ENCODE assay signal across 7 cellular contexts in genomic region chr19:35714601-35715354, GRCh38. TPM values are rescaled to one million over a fixed set of nuclear protein-coding genes. Genes with fewer than 3 reads are reported as not detected.
DNase-seq lines count a peak whose midpoint lies in the region; ATAC-seq and TF ChIP-seq lines count a peak whose summit lies in the region.
"Had no signal": no experiment of that assay in that cellular context is flagged by ENCODE, and none has a peak within 500 bp of the region (broad histone marks: within the 10 kb centered on the region; RNA-seq: fewer than 3 reads in every experiment).

No MANE protein-coding gene starts in this region.

- H3K27me3 Mint-ChIP-seq in central memory CD8-positive, alpha-beta T cell = no peaks in the 10 kb centered on the region

- WGBS in HUES64 = 62% methylated on average over 14 of the region's 14 CpGs
- WGBS in esophagus muscularis mucosa = 73% methylated on average over 8 of the region's 14 CpGs

- peak overlapping the region; percentile 97 for H3K4me3 Mint-ChIP-seq in central memory CD8-positive, alpha-beta T cell

- H3K4me1 ChIP-seq in HUES64 (ENCODE audit: insufficient read depth, low read length) = peaks cover 26% of the 10 kb centered on the region
- peaks cover 21 to 30% (median 28%) of the 10 kb centered on the region in 4 donors for H3K4me1 ChIP-seq in esophagus muscularis mucosa

- H3K27me3 ChIP-seq in HUES64 (ENCODE audit: insufficient read depth, low read length) (peaks cover 4% of the 10 kb centered on the region; the same call in 1 of the 2 replicates), esophagus muscularis mucosa (no peaks in the 10 kb centered on the region)

- no peaks in the 10 kb centered on the region for H3K9me3 Mint-ChIP-seq in central memory CD8-positive, alpha-beta T cell

- H3K4me3 ChIP-seq in HUES64 (ENCODE audit: low read length) (peak overlapping the region; percentile 78; the same call in 1 of the 2 replicates), esophagus muscularis mucosa (no peak overlapping the region)

- peaks cover 20% of the 10 kb centered on the region for H3K36me3 Mint-ChIP-seq in central memory CD8-positive, alpha-beta T cell (ENCODE audit: insufficient read depth)

- H3K4me1 Mint-ChIP-seq in central memory CD8-positive, alpha-beta T cell = peaks cover 73% of the 10 kb centered on the region

- TF ChIP-seq POLR2A in esophagus muscularis mucosa (IDR thresholded peaks at IDR 0.05; ENCODE audit: low read depth) = no peak

- in situ Hi-C loops in G401 (cut with HindIII; ENCODE audit: low sequenced_read_pairs) = no loop called here

- H3K36me3 ChIP-seq in HUES64 (ENCODE audit: insufficient read depth, low read length) (no peaks in the 10 kb centered on the region), esophagus muscularis mucosa (peaks cover 1 to 4% (median 3%) of the 10 kb centered on the region in 4 donors)

- H3K27ac ChIP-seq in HUES64 (ENCODE audit: low read depth, low read length) = no peak overlapping the region
- no peak overlapping the region for H3K27ac ChIP-seq in esophagus muscularis mucosa (replicated peaks in 1 of 4)
- H3K27ac ChIP-seq: neutrophil had no signal

- TF ChIP-seq CTCF in esophagus muscularis mucosa (IDR thresholded peaks at IDR 0.05) = no peak

- intact Hi-C loops in esophagus muscularis mucosa (cut with DNase I) = loop anchor here (5.0 kb wide), 1 partner anchor 167 kb away; the partner anchor contains the start of gene TMEM147

- no peak for TF ChIP-seq EP300 in esophagus muscularis mucosa (IDR thresholded peaks at IDR 0.05)

- no peak for ATAC-seq in central memory CD8-positive, alpha-beta T cell (replicated peaks; ENCODE audit: extremely low read depth, poor library complexity, severe bottlenecking)
- no peak for ATAC-seq in HG02642 (IDR thresholded peaks at IDR 0.05; ENCODE audit: poor library complexity, unreplicated experiment)

- DNase-seq in G401 (ENCODE audit: low spot score) (peak; percentile 36), esophagus muscularis mucosa (ENCODE audit: extremely low spot score) (no peak), NCI-H774 (lab: John Stamatoyannopoulos, UW) (no peak)
- no peak for DNase-seq in central memory CD8-positive, alpha-beta T cell (ENCODE audit: low spot score in 2 of 2)

- H3K27ac Mint-ChIP-seq in central memory CD8-positive, alpha-beta T cell (ENCODE audit: low read depth) = peak overlapping the region; percentile 87

- no peaks in the 10 kb centered on the region for H3K9me3 ChIP-seq in HUES64 (ENCODE audit: insufficient read depth, low read depth, low read length)
- no peaks in the 10 kb centered on the region for H3K9me3 ChIP-seq in esophagus muscularis mucosa
- H3K9me3 ChIP-seq: neutrophil had no signal

- peak overlapping the region; percentile 27; the same call in 1 of the 2 replicates for H3K9ac ChIP-seq in HUES64 (ENCODE audit: low read depth, low read length)

RNA-seq across cellular contexts. Expression of gene KMT2B, which starts 3.0 kb away (rescaled TPM):
- 2.5 and 4.6 TPM in 2 replicates for total RNA-seq in G401 (2014; rRNA removed; shearing (Covaris generic))
- polyA plus RNA-seq in HUES64 (2013, experiment 1 of 2) = 18.5 TPM
- 18.5 TPM for polyA plus RNA-seq in HUES64 (2013, experiment 2 of 2)
- 10 to 100 TPM; 22.0 to 30.6 (median 24.2) TPM for total RNA-seq in esophagus muscularis mucosa

RNA-seq across cellular contexts. Expression of gene ZBTB32, which starts 10.4 kb away (rescaled TPM):
- total RNA-seq in G401 (2014; rRNA removed; shearing (Covaris generic)) = 0.17 TPM in 1 of 2 replicates, not detected in the other
- not detected for polyA plus RNA-seq in HUES64 (2013, experiment 1 of 2)
- polyA plus RNA-seq in HUES64 (2013, experiment 2 of 2) = not detected
- not detected for total RNA-seq in esophagus muscularis mucosa

RNA-seq across cellular contexts. Expression of gene IGFLR1, which starts 27.5 kb away (rescaled TPM):
- total RNA-seq in G401 (2014; rRNA removed; shearing (Covaris generic)) = 4.0 and 9.3 TPM in 2 replicates
- polyA plus RNA-seq in HUES64 (2013, experiment 1 of 2) = 5.0 TPM
- polyA plus RNA-seq in HUES64 (2013, experiment 2 of 2) = 6.0 TPM
- total RNA-seq in esophagus muscularis mucosa = 1 to 10 TPM; 1.7 to 8.1 (median 5.9) TPM

RNA-seq across cellular contexts. Expression of gene U2AF1L4, which starts 30.4 kb away (rescaled TPM):
- 6.3 and 44.4 TPM in 2 replicates for total RNA-seq in G401 (2014; rRNA removed; shearing (Covaris generic))
- 11.7 TPM for polyA plus RNA-seq in HUES64 (2013, experiment 1 of 2)
- 11.4 TPM for polyA plus RNA-seq in HUES64 (2013, experiment 2 of 2)
- 10 to 100 TPM in 3 of 4 donors, 1 to 10 TPM in 1; 7.9 to 31.1 (median 20.9) TPM for total RNA-seq in esophagus muscularis mucosa

RNA-seq across cellular contexts. Expression of gene PSENEN, which starts 30.7 kb away (rescaled TPM):
- 63.1 and 65.0 TPM in 2 replicates for total RNA-seq in G401 (2014; rRNA removed; shearing (Covaris generic))
- 54.2 TPM for polyA plus RNA-seq in HUES64 (2013, experiment 1 of 2)
- polyA plus RNA-seq in HUES64 (2013, experiment 2 of 2) = 56.0 TPM
- 10 to 100 TPM; 27.4 to 48.7 (median 33.8) TPM for total RNA-seq in esophagus muscularis mucosa
